Comparison of ENCODE assay signal across 8 cellular contexts in the genomic region with DNA sequence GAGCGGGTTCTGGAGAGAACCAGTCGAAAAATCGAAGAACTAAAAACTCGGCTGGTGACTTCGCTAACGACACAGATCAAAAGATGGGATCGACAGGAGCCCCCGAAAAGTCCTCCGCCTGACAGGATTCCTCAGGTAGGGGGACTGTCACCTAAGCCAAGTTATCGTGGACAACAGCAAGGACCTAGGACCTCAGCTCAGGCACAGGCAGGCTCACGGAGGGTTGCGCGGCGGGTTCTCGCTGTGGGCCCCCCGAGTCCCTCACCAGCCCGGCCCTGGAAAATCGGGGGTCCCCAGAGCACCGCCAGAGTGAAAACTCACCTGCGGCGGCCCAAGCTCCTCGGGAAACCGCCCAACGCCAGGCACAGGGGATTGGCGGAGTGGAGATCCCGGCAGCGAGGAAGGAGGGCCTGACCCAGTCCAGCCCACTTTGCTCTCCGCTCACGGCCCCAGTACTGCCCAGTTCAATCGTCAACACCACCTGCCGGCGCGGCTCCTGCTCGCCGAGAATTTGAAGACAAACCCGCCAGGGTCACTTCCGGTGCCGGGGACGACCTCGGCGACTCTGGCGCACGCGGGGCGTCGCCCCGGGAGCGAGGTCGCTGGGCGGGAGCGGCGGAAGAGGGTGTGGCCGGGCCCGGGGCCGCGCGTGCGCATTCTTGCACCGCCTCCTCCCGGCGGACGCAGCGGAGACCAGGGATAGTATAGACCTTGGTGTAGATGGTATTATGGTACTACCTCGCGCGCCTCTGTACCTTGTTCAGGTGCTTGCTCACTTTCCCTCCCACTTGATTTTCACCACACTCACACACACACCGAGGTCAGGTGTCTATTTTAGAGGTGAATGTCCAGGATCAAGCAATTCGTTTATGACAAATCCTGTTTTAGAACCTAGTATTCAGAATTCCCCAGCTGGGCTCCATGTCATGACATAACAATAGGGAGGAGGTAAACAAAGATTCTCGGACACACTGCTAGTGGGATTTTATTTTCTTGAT. TPM values are rescaled to one million over a fixed set of nuclear protein-coding genes. Genes with fewer than 3 reads are reported as not detected.
DNase-seq lines count a peak whose midpoint lies in the region; ATAC-seq and TF ChIP-seq lines count a peak whose summit lies in the region.

A gene (minus strand): TSS at position 567 of the 998 bp plus-strand sequence. CDS start 10,167 bp downstream, outside the sequence.

- H3K9me3 ChIP-seq in breast epithelium (no peaks in the 10 kb centered on the region), iPS-18c (ENCODE audit: control insufficient read depth, insufficient read depth, low read length) (no peaks in the 10 kb centered on the region), skeletal muscle tissue (ENCODE audit: control insufficient read depth in 3 of 3, low read length in 3 of 3) (no peaks in the 10 kb centered on the region)

- H3K27ac ChIP-seq in VCaP (peak within 1 kb of the TSS; percentile 78), breast epithelium (peak within 1 kb of the TSS; percentile 87 to 93), skeletal muscle tissue (ENCODE audit: low read depth, low read length) (peak within 1 kb of the TSS; percentile 95)

- H3K9ac ChIP-seq in skeletal muscle tissue (ENCODE audit: low read depth in 1 of 3, low read length in 3 of 3) = peak within 1 kb of the TSS; percentile 88 to 95 (median 93)

- in situ Hi-C loops in ACHN (cut with HindIII; ENCODE audit: low pct_ligation_motif_present, low pct_unique_long_range_greater_than_20kb, low sequenced_read_pairs) = no loop called here

- H3K4me3 ChIP-seq in breast epithelium (peak within 1 kb of the TSS; percentile 59 to 91 (median 78)), iPS-18c (ENCODE audit: insufficient read depth, low read depth, low read length) (peak within 1 kb of the TSS; percentile 80), skeletal muscle tissue (ENCODE audit: low read length in 3 of 3) (peak within 1 kb of the TSS; percentile 82 to 95 (median 93))

- no peak for TF ChIP-seq CTCF in VCaP (conservative IDR thresholded peaks at IDR 0.05)
- no peak for TF ChIP-seq CTCF in breast epithelium (IDR thresholded peaks at IDR 0.05)

- H3K27me3 ChIP-seq in breast epithelium (no peaks in the 10 kb centered on the region), skeletal muscle tissue (ENCODE audit: control insufficient read depth in 3 of 3, insufficient read depth in 3 of 3, low read length in 3 of 3) (no peaks in the 10 kb centered on the region)

- no peaks in the 10 kb centered on the region for H3K36me3 ChIP-seq in breast epithelium
- H3K36me3 ChIP-seq in skeletal muscle tissue (ENCODE audit: control insufficient read depth in 3 of 3, insufficient read depth in 3 of 3, low read length in 3 of 3) = peaks cover 0 to 2% (median 0%) of the 10 kb centered on the region in 3 donors

- ATAC-seq in GM18870 (IDR thresholded peaks at IDR 0.05; ENCODE audit: unreplicated experiment) (peak; percentile 74), HG03108 (IDR thresholded peaks at IDR 0.05; ENCODE audit: unreplicated experiment) (peak; percentile 89)

- intact Hi-C loops in breast epithelium (cut with DNase I; ENCODE audit: low total_unique reads) = no loop called here

- TF ChIP-seq POLR2A in breast epithelium (IDR thresholded peaks at IDR 0.05) = peak; percentile 16

- DNase-seq in ACHN (peak; percentile 89), NCI-H2171 treated with DMSO at 0.1 percent for 48 hours (lab: John Stamatoyannopoulos, UW) (peak; percentile 91), breast epithelium (ENCODE audit: low spot score in 2 of 2) (peak; percentile 63 to 79)

- H3K4me1 ChIP-seq in breast epithelium (no peaks in the 10 kb centered on the region), skeletal muscle tissue (ENCODE audit: control insufficient read depth in 3 of 3, insufficient read depth in 3 of 3, low read length in 3 of 3) (peaks cover 8 to 17% (median 10%) of the 10 kb centered on the region in 3 donors)

RNA-seq across cellular contexts. Expression of the gene that starts here (rescaled TPM):
- total RNA-seq in breast epithelium (10 to 100 TPM; 20.1 to 24.9 (median 21.1) TPM), skeletal muscle tissue (30.8 TPM)

Comparison
In these comparisons a context has a peak if more than half of its experiments do, and no peak if none do; other contexts are left out.
1. Peak in every context shown above with its lines: DNase-seq, ATAC-seq, H3K4me3 ChIP-seq and H3K27ac ChIP-seq.